Comparison of ENCODE assay signal across 9 cellular contexts in genomic region chr6:5752282-5752681, GRCh38.
A peak's percentile ranks its signal among the peaks of the same experiment; 100 is the strongest.
DNase-seq lines count a peak whose midpoint lies in the region; ATAC-seq and TF ChIP-seq lines count a peak whose summit lies in the region.
"Had no signal": no experiment of that assay in that cellular context is flagged by ENCODE, and none has a peak within 500 bp of the region (broad histone marks: within the 10 kb centered on the region; RNA-seq: fewer than 3 reads in every experiment).

No MANE protein-coding gene starts in this region.

- H3K36me3 Mint-ChIP-seq in Calu3 (ENCODE audit: insufficient read depth, unreplicated experiment), result no peaks in the 10 kb centered on the region

- WGBS in mesendoderm (ENCODE audit: extremely low coverage, insufficient coverage, low lambda C conversion rate), result no CpG with 5 or more reads among the region's 6 CpGs
- 68 to 75% methylated on average over 6 of the region's 6 CpGs for WGBS in body of pancreas, 2 donors

- no peaks in the 10 kb centered on the region for H3K27me3 ChIP-seq in mesendoderm (ENCODE audit: insufficient read depth, low read length, poor library complexity)
- no peaks in the 10 kb centered on the region for H3K27me3 ChIP-seq in body of pancreas
- H3K27me3 ChIP-seq: suprapubic skin had no signal

- H3K56ac ChIP-seq in mesendoderm (ENCODE audit: low read length), result peak overlapping the region; percentile 78

- CTCF ChIA-PET in Calu3 (lab: Charles Lee), result no interaction called here

- ATAC-seq in GM18520 (IDR thresholded peaks at IDR 0.05; ENCODE audit: unreplicated experiment) (no peak), HG02678 (IDR thresholded peaks at IDR 0.05; ENCODE audit: unreplicated experiment) (no peak), body of pancreas (no peak)

- no peak overlapping the region for H4K5ac ChIP-seq in mesendoderm (ENCODE audit: low read length)

- H3K4ac ChIP-seq in mesendoderm (ENCODE audit: low read depth, low read length), result peak overlapping the region; percentile 97

- H3K4me1 ChIP-seq in mesendoderm (ENCODE audit: control insufficient read depth, low read depth, low read length) (peaks cover 15% of the 10 kb centered on the region), body of pancreas (no peaks in the 10 kb centered on the region)

- H3K9me3 Mint-ChIP-seq in Calu3 (ENCODE audit: low read depth, unreplicated experiment), result peaks cover 17% of the 10 kb centered on the region

- DNase-seq in DMS53 (lab: John Stamatoyannopoulos, UW), result peak; percentile 64
- DNase-seq in NCI-H2171 treated with DMSO at 0.1 percent for 48 hours (lab: John Stamatoyannopoulos, UW), result peak; percentile 69
- peak; percentile 66 for DNase-seq in dermis blood vessel endothelial cell
- DNase-seq in mesendoderm, result peak; percentile 96
- no peak for DNase-seq in body of pancreas
- DNase-seq in Calu3, result no peak

- no TSS peak for BruUV-seq in Calu3 (replicated peaks; lab: Mats Ljungman, UMichigan)

- intact Hi-C loops in body of pancreas (cut with DNase I), result no loop called here
- intact Hi-C loops in Calu3 (cut with micrococcal nuclease; ENCODE audit: unreplicated experiment), result no loop called here

- H3K4me2 ChIP-seq in mesendoderm (ENCODE audit: low read length), result no peak overlapping the region

- TF ChIP-seq CTCF in body of pancreas (IDR thresholded peaks at IDR 0.05) (no peak), Calu3 (IDR thresholded peaks at IDR 0.05; ENCODE audit: unreplicated experiment) (no peak)

- H3K4me3 Mint-ChIP-seq in Calu3 (ENCODE audit: low read depth, unreplicated experiment), result no peak overlapping the region

- no peak overlapping the region for H4K8ac ChIP-seq in mesendoderm (ENCODE audit: low read depth, low read length)

- peak overlapping the region; percentile 87 for H3K27ac ChIP-seq in mesendoderm (ENCODE audit: low read depth, low read length)
- no peak overlapping the region for H3K27ac ChIP-seq in body of pancreas
- H3K27ac ChIP-seq: suprapubic skin had no signal

- H2BK5ac ChIP-seq in mesendoderm (ENCODE audit: low read length), result peak overlapping the region; percentile 73

- H2AK5ac ChIP-seq in mesendoderm (ENCODE audit: low read length), result no peak overlapping the region

- H3K27me3 Mint-ChIP-seq in Calu3 (ENCODE audit: unreplicated experiment), result no peaks in the 10 kb centered on the region

- peak overlapping the region; percentile 3 for H3K9ac ChIP-seq in mesendoderm (ENCODE audit: low read length)

- H3K18ac ChIP-seq in mesendoderm (ENCODE audit: low read length), result peak overlapping the region; percentile 95

- H3K4me1 Mint-ChIP-seq in Calu3 (ENCODE audit: low read depth, unreplicated experiment), result no peaks in the 10 kb centered on the region

- H3K79me1 ChIP-seq in mesendoderm (ENCODE audit: low read length), result no peaks in the 10 kb centered on the region

- peaks cover 0 to 5% (median 0%) of the 10 kb centered on the region in 3 donors for H3K9me3 ChIP-seq in body of pancreas
- H3K9me3 ChIP-seq: suprapubic skin had no signal

- H2BK120ac ChIP-seq in mesendoderm (ENCODE audit: low read depth, low read length), result peak overlapping the region; percentile 83

- no peaks in the 10 kb centered on the region for H3K79me2 ChIP-seq in mesendoderm (ENCODE audit: control insufficient read depth, insufficient read depth, low read length)

- no peak overlapping the region for H3K23ac ChIP-seq in mesendoderm (ENCODE audit: low read length)

- H2BK15ac ChIP-seq in mesendoderm (replicated peaks; ENCODE audit: low read depth), result peak overlapping the region; percentile 59

- no peak overlapping the region for H3K4me3 ChIP-seq in mesendoderm (ENCODE audit: low read length)
- no peak overlapping the region for H3K4me3 ChIP-seq in body of pancreas
- H3K4me3 ChIP-seq: suprapubic skin had no signal

- TF ChIP-seq POLR2A in body of pancreas (IDR thresholded peaks at IDR 0.05), result no peak

- no peak overlapping the region for H3K27ac Mint-ChIP-seq in Calu3 (ENCODE audit: unreplicated experiment)

- no peaks in the 10 kb centered on the region for H3K36me3 ChIP-seq in mesendoderm (ENCODE audit: control insufficient read depth, insufficient read depth, low read length)
- no peaks in the 10 kb centered on the region for H3K36me3 ChIP-seq in body of pancreas (replicated peaks in 1 of 2; ENCODE audit: insufficient read depth in 1 of 2, low read depth in 2 of 2)
- H3K36me3 ChIP-seq: suprapubic skin had no signal

Comparison
In these comparisons a context has a peak if more than half of its experiments do, and no peak if none do; other contexts are left out.
1. DNase-seq: peak in DMS53 (single experiment), NCI-H2171 treated with DMSO at 0.1 percent for 48 hours (single experiment), dermis blood vessel endothelial cell (single experiment) and mesendoderm (single experiment); none in body of pancreas (0 of 4) and Calu3 (single experiment).